1 cellular context compared by ENCODE assay signal in genomic region chr4:141331534-141332358, GRCh38.
A peak's percentile ranks its signal among the peaks of the same experiment; 100 is the strongest.
TF ChIP-seq lines count a peak whose summit lies in the region.

No MANE protein-coding gene starts in this region.

TF ChIP-seq in K562, 482 proteins besides CTCF, POLR2A, EP300 and RAD21 (continued from another document and continues in another):
- TF ChIP-seq ZNF407 (IDR thresholded peaks at IDR 0.05; ENCODE audit: low read depth): no peak
- TF ChIP-seq ERF (CRISPR knock-in tag; IDR thresholded peaks at IDR 0.05): no peak
- no peak for TF ChIP-seq SRSF3 (IDR thresholded peaks at IDR 0.05; ENCODE audit: insufficient read depth, low read length)
- TF ChIP-seq PML (IDR thresholded peaks at IDR 0.05; ENCODE audit: low read length): no peak
- peak in 1 of 2 experiments; percentile 32; a peak in 1 of 4 replicates for TF ChIP-seq SIN3A (IDR thresholded peaks at IDR 0.05; ENCODE audit: borderline replicate concordance in 2 of 2, control insufficient read depth in 1 of 2, low read depth in 2 of 2, low read length in 2 of 2)
- TF ChIP-seq POLR2G (IDR thresholded peaks at IDR 0.05; ENCODE audit: low read depth, low read length): peak; percentile 6; the same call in 1 of the 2 replicates
- TF ChIP-seq CHD7 (IDR thresholded peaks at IDR 0.05; ENCODE audit: low read depth, low read length): no peak
- TF ChIP-seq PRDM10 (IDR thresholded peaks at IDR 0.05; ENCODE audit: partially characterized antibody): no peak
- TF ChIP-seq EGR1 (conservative IDR thresholded peaks at IDR 0.05): no peak
- TF ChIP-seq RBM14 (IDR thresholded peaks at IDR 0.05; ENCODE audit: borderline replicate concordance, insufficient read depth, low read depth, low read length): no peak
- TF ChIP-seq ZSCAN32 (CRISPR knock-in tag; IDR thresholded peaks at IDR 0.05): no peak
- TF ChIP-seq SP2 (IDR thresholded peaks at IDR 0.05; ENCODE audit: extremely low read depth, low read depth, low read length, poor library complexity, severe bottlenecking): no peak
- no peak for TF ChIP-seq ZBTB12 (CRISPR knock-in tag; IDR thresholded peaks at IDR 0.05)
- TF ChIP-seq MEF2A (IDR thresholded peaks at IDR 0.05; ENCODE audit: control insufficient read depth, low read depth, low read length): 0 out of 2 replicates have a peak, but pooled peaks have one; percentile 4
- TF ChIP-seq CEBPG (CRISPR knock-in tag; IDR thresholded peaks at IDR 0.05): no peak
- no peak for TF ChIP-seq CEBPG (tag; conservative IDR thresholded peaks at IDR 0.05 in 1 of 2, IDR thresholded peaks at IDR 0.05 in 1 of 2)
- no peak for TF ChIP-seq U2AF1 (optimal IDR thresholded peaks at IDR 0.05; ENCODE audit: low read depth, low read length)
- no peak for TF ChIP-seq HMGXB4 (CRISPR knock-in tag; IDR thresholded peaks at IDR 0.05)
- TF ChIP-seq PPARD (CRISPR knock-in tag; IDR thresholded peaks at IDR 0.05): no peak
- no peak for TF ChIP-seq ZEB2 (IDR thresholded peaks at IDR 0.05)
- no peak for TF ChIP-seq BRD4 (IDR thresholded peaks at IDR 0.05)
- no peak for TF ChIP-seq COPS2 (conservative IDR thresholded peaks at IDR 0.05)
- TF ChIP-seq FOXK1 (CRISPR knock-in tag; IDR thresholded peaks at IDR 0.05; ENCODE audit: borderline replicate concordance): no peak
- 0 out of 2 replicates have a peak, but pooled peaks have one; percentile 4 for TF ChIP-seq TAL1 (IDR thresholded peaks at IDR 0.05)
- TF ChIP-seq CBX8 (IDR thresholded peaks at IDR 0.05; ENCODE audit: borderline replicate concordance, extremely low read depth, low read depth, low read length, poor library complexity, severe bottlenecking): no peak
